29 cellular contexts compared by ENCODE assay signal in genomic region chr4:186855111-186855510, GRCh38.
"Had no signal": no experiment of that assay in that cellular context is flagged by ENCODE, and none has a peak within 500 bp of the region (broad histone marks: within the 10 kb centered on the region; RNA-seq: fewer than 3 reads in every experiment).

No MANE protein-coding gene starts in this region.

- H3K27me3 ChIP-seq: MG63, Peyer's patch had no signal

- H3K27ac ChIP-seq: PC-9, Peyer's patch had no signal

- H3K4me3 ChIP-seq: MG63, PC-9, Peyer's patch had no signal

- H3K4me2 ChIP-seq: PC-9, SK-N-SH had no signal

- H3K9ac ChIP-seq: SK-N-SH had no signal

- H2AFZ ChIP-seq: PC-9 had no signal

- DNase-seq: Kasumi-1, MG63, NCI-H1048, NCI-H1092 treated with DMSO at 0.1 percent for 48 hours, NCI-H1105 treated with DMSO at 0.1 percent for 48 hours, NCI-H1417, NCI-H1436, NCI-H146, NCI-H1694, NCI-H187, NCI-H1930, NCI-H2029 treated with DMSO at 0.1 percent for 48 hours, NCI-H2081 treated with DMSO at 0.1 percent for 48 hours, NCI-H2107, NCI-H2171, NCI-H226, NCI-H446 treated with DMSO at 0.1 percent for 48 hours, NCI-H510A, NCI-H524, NCI-H526, NCI-H748 treated with DMSO at 0.1 percent for 48 hours, NCI-H82, PC-9, Peyer's patch, Right ventricle myocardium superior, RPMI8226, SHP77 treated with DMSO at 0.1 percent for 48 hours, SK-N-SH, SW 1271 had no signal

- H3K36me3 ChIP-seq: MG63, Peyer's patch had no signal

- H3K9me3 ChIP-seq: MG63, Peyer's patch had no signal
